Comparison of ENCODE assay signal across 9 cellular contexts in genomic region chr2:30410217-30410616, GRCh38. TPM values are rescaled to one million over a fixed set of nuclear protein-coding genes. Genes with fewer than 3 reads are reported as not detected.
DNase-seq lines count a peak whose midpoint lies in the region; ATAC-seq and TF ChIP-seq lines count a peak whose summit lies in the region.
"Had no signal": no experiment of that assay in that cellular context is flagged by ENCODE, and none has a peak within 500 bp of the region (broad histone marks: within the 10 kb centered on the region; RNA-seq: fewer than 3 reads in every experiment).

No MANE protein-coding gene starts in this region.

- no peaks in the 10 kb centered on the region for H3K9me3 ChIP-seq in AG04450 (ENCODE audit: control insufficient read depth, insufficient read depth, low read length)

- H3K27ac ChIP-seq in AG04450 (ENCODE audit: low read depth, low read length) = peak overlapping the region; percentile 50

- no peak for TF ChIP-seq CTCF in AG04450 (IDR thresholded peaks at IDR 0.05; ENCODE audit: low read depth, low read length)

- DNase-seq in AG04450 (ENCODE audit: low read depth, low spot score) = no peak
- DNase-seq in EH (ENCODE audit: low read depth) = peak; percentile 76
- peak; percentile 61 for DNase-seq in kidney glomerular epithelial cell (lab: John Stamatoyannopoulos, UW)
- no peak for DNase-seq in NCI-H2171 (lab: John Stamatoyannopoulos, UW)
- DNase-seq in NCI-H1048 (lab: John Stamatoyannopoulos, UW) = no peak
- DNase-seq in SIG-M5 treated with dmso at 0.1 percent for 504 hours (lab: John Stamatoyannopoulos, UW; ENCODE audit: unreplicated experiment) = no peak
- DNase-seq: NCI-H1417 treated with DMSO at 0.1 percent for 48 hours had no signal

- peaks cover 17% of the 10 kb centered on the region for H3K4me1 Mint-ChIP-seq in activated T-helper 17 cell treated with anti-CD3 and anti-CD28 coated beads, Interleukin-2, amount 50 U/mL, for 72 hours

- H3K4me3 ChIP-seq in AG04450 (ENCODE audit: low read depth, low read length) = no peak overlapping the region

- H3K27ac Mint-ChIP-seq in activated T-helper 17 cell treated with anti-CD3 and anti-CD28 coated beads, Interleukin-2, amount 50 U/mL, for 72 hours = peak overlapping the region; percentile 85

- POLR2A ChIA-PET in AG04450 (lab: Yijun Ruan, JAX) = interaction anchor here (0.6 to 2.4 kb wide), 3 partner anchors 12 to 178 kb away, joined by 4 to 7 read pairs (median 6); no protein-coding TSS in a partner anchor

- peak; percentile 90 for ATAC-seq in activated T-helper 17 cell treated with anti-CD3 and anti-CD28 coated beads, Interleukin-2, amount 50 U/mL, for 72 hours (replicated peaks)
- ATAC-seq in HG02970 (IDR thresholded peaks at IDR 0.05; ENCODE audit: low FRiP score, unreplicated experiment) = no peak

- H3K36me3 Mint-ChIP-seq in activated T-helper 17 cell treated with anti-CD3 and anti-CD28 coated beads, Interleukin-2, amount 50 U/mL, for 72 hours (ENCODE audit: low read depth) = no peaks in the 10 kb centered on the region

- H3K27me3 ChIP-seq in AG04450 (ENCODE audit: control insufficient read depth, insufficient read depth, low read length) = no peaks in the 10 kb centered on the region

- CTCF ChIA-PET in AG04450 (lab: Charles Lee) = interaction anchor here (0.9 to 1.1 kb wide), 2 partner anchors 202 to 301 kb away, joined by 3 to 6 read pairs; no protein-coding TSS in a partner anchor

- H3K4me3 Mint-ChIP-seq in activated T-helper 17 cell treated with anti-CD3 and anti-CD28 coated beads, Interleukin-2, amount 50 U/mL, for 72 hours = peak overlapping the region; percentile 45

- H3K9me3 Mint-ChIP-seq in activated T-helper 17 cell treated with anti-CD3 and anti-CD28 coated beads, Interleukin-2, amount 50 U/mL, for 72 hours = no peaks in the 10 kb centered on the region

- H3K27me3 Mint-ChIP-seq in activated T-helper 17 cell treated with anti-CD3 and anti-CD28 coated beads, Interleukin-2, amount 50 U/mL, for 72 hours = no peaks in the 10 kb centered on the region

RNA-seq across cellular contexts. Expression of gene LCLAT1, which starts 36.8 kb away (rescaled TPM):
- polyA plus RNA-seq in AG04450 (2011; rRNA removed) = 19.5 and 25.2 TPM in 2 replicates
- 24.9 and 39.1 TPM in 2 replicates for polyA minus RNA-seq in AG04450 (2011; rRNA and poly(A)+ RNA removed)
- total RNA-seq in activated T-helper 17 cell treated with anti-CD3 and anti-CD28 coated beads, Interleukin-2, amount 50 U/mL, for 72 hours = 10 to 100 TPM; 14.5 to 18.0 TPM

Comparison
In these comparisons a context has a peak if more than half of its experiments do, and no peak if none do; other contexts are left out.
1. DNase-seq: peak in EH (single experiment) and kidney glomerular epithelial cell (single experiment); none in AG04450 (single experiment), NCI-H2171 (single experiment), NCI-H1048 (single experiment) and SIG-M5 treated with dmso at 0.1 percent for 504 hours (single experiment).